13 cellular contexts compared by ENCODE assay signal in the genomic region with DNA sequence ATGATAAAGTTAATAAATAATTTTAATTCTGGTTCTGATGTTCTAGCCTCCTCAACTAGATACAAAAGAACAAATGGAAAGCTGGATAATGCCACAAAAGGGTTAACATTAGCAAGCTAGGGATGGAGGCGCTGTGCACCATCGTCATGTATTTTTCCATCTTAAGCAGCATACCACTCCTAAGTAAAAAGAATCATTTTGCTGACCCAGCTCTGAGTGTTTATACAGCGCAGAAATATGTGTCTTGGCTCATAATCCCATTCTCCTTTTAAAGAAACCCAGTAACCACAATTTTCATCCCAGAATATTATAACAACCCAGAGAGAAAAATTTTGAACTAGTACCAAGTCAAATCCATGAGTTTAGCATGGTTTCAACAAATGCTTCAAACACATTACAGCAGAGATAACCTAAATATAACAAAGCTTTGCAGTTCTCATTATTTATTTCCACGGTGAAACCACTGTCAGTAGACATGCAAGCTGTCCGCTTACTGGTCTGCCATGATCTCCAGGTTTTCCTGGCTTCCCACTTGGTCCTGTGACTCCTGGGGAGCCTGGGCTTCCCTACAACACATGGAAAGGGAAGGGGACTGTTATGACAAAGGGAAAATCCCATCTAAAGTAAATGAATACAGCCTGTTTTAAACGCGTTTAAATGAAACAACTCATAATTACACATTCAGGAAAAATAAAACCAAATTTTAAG.
DNase-seq lines count a peak whose midpoint lies in the region; ATAC-seq and TF ChIP-seq lines count a peak whose summit lies in the region.
"Had no signal": no experiment of that assay in that cellular context is flagged by ENCODE, and none has a peak within 500 bp of the region (broad histone marks: within the 10 kb centered on the region; RNA-seq: fewer than 3 reads in every experiment).

No MANE protein-coding gene starts in this region.

- H3K36me3 ChIP-seq in stomach smooth muscle (ENCODE audit: control insufficient read depth in 2 of 2, insufficient read depth in 2 of 2, low read length in 2 of 2): peaks cover 2 to 11% of the 10 kb centered on the region in 2 donors

- peak overlapping the region; percentile 49 for H3K27ac ChIP-seq in stomach smooth muscle (ENCODE audit: low read length)
- H3K27ac ChIP-seq: psoas muscle had no signal

- H3K9me3 ChIP-seq in stomach smooth muscle (ENCODE audit: control insufficient read depth in 2 of 2, low read length in 2 of 2): no peaks in the 10 kb centered on the region
- H3K9me3 ChIP-seq: psoas muscle had no signal

- H3K4me1 ChIP-seq in stomach smooth muscle (ENCODE audit: control insufficient read depth, insufficient read depth, low read length): peaks cover 20% of the 10 kb centered on the region

- H3K4me1 Mint-ChIP-seq in effector memory CD8-positive, alpha-beta T cell (ENCODE audit: low read depth in 2 of 2): no peaks in the 10 kb centered on the region

- no peaks in the 10 kb centered on the region for H3K27me3 ChIP-seq in stomach smooth muscle (ENCODE audit: control insufficient read depth in 1 of 2, insufficient read depth in 2 of 2, low read length in 2 of 2)

- H3K27ac Mint-ChIP-seq in effector memory CD8-positive, alpha-beta T cell: no peak overlapping the region

- no peak overlapping the region for H3K9ac ChIP-seq in stomach smooth muscle (ENCODE audit: low read length in 2 of 2)

- no peaks in the 10 kb centered on the region for H3K27me3 Mint-ChIP-seq in effector memory CD8-positive, alpha-beta T cell

- no peaks in the 10 kb centered on the region for H3K9me3 Mint-ChIP-seq in effector memory CD8-positive, alpha-beta T cell

- H3K4me3 ChIP-seq in astrocyte of the cerebellum (ENCODE audit: low read depth, low read length): no peak overlapping the region
- H3K4me3 ChIP-seq in stomach smooth muscle (ENCODE audit: low read length in 2 of 2): no peak overlapping the region
- H3K4me3 ChIP-seq: psoas muscle had no signal

- DNase-seq in GM04503 (ENCODE audit: low read depth): peak; percentile 53
- peak; percentile 92 for DNase-seq in astrocyte of the cerebellum (ENCODE audit: low read depth)
- DNase-seq in iris pigment epithelial cell (ENCODE audit: low read depth): peak; percentile 94
- no peak for DNase-seq in GM19240 (ENCODE audit: insufficient read length, low spot score)
- no peak for DNase-seq in AML-193 (lab: John Stamatoyannopoulos, UW)
- DNase-seq in effector memory CD8-positive, alpha-beta T cell: no peak
- no peak for DNase-seq in GDM1 (lab: John Stamatoyannopoulos, UW)
- DNase-seq: anterior cingulate cortex, NCI-H1694 treated with DMSO at 0.1 percent for 48 hours, NCI-H82, psoas muscle had no signal

- H3K4me3 Mint-ChIP-seq in effector memory CD8-positive, alpha-beta T cell: no peak overlapping the region

- ATAC-seq in effector memory CD8-positive, alpha-beta T cell (replicated peaks): no peak
- ATAC-seq: activated CD4-positive, CD25-positive, alpha-beta regulatory T cell treated with anti-CD3 and anti-CD28 coated beads, Interleukin-2, amount 50 U/mL, for 24 hours; psoas muscle had no signal

- TF ChIP-seq CTCF in astrocyte of the cerebellum (IDR thresholded peaks at IDR 0.05; ENCODE audit: low read depth, low read length, missing control alignments): peak; percentile 25

- no peaks in the 10 kb centered on the region for H3K36me3 Mint-ChIP-seq in effector memory CD8-positive, alpha-beta T cell (ENCODE audit: insufficient read depth)

- in situ Hi-C loops in astrocyte of the cerebellum (cut with HindIII; ENCODE audit: low sequenced_read_pairs): no loop called here

Comparison
In these comparisons a context has a peak if more than half of its experiments do, and no peak if none do; other contexts are left out.
1. DNase-seq: peak in GM04503 (single experiment), astrocyte of the cerebellum (single experiment) and iris pigment epithelial cell (single experiment); none in GM19240 (single experiment), AML-193 (0 of 2), effector memory CD8-positive, alpha-beta T cell (0 of 3) and GDM1 (single experiment).